ENCODE assay signal across 16 cellular contexts in the genomic region with DNA sequence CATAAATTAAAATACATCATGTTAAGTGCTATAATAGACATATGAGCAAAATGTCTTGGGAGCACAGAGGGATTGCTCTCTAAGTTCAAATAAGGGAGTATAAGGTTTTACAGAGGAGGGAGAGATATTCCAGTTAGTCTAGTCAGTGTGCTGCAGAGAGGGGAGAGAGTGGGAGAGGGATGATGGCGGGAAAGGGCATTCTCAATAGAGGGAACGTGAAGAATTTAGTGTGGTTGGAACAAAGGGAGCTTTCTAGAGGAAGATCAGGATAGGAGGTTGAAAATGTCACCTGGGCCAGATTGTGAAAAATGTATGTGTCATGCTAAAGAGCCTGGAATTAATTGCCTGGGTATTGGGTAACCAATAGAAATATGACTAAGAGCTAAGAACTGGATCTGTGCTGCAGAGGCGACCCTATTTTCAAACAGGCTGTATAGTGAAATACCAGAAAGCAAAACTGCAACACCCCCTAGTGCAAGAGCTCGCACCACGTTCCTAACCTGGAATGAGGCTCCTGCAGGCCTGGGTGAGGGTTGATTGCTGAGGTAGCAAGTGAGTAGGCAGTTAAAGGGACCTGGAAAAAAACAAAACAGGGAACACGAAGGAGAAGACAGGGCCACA.
DNase-seq lines count a peak whose midpoint lies in the region; ATAC-seq and TF ChIP-seq lines count a peak whose summit lies in the region.
"Had no signal": no experiment of that assay in that cellular context is flagged by ENCODE, and none has a peak within 500 bp of the region (broad histone marks: within the 10 kb centered on the region; RNA-seq: fewer than 3 reads in every experiment).

No MANE protein-coding gene starts in this region.

- no peaks in the 10 kb centered on the region for H3K36me3 Mint-ChIP-seq in nephron progenitor cell (ENCODE audit: low read depth)
- no peaks in the 10 kb centered on the region for H3K36me3 Mint-ChIP-seq in T-helper 2 cell treated with Interferon-gamma antibody and Interleukin-4, amounts not matched to agents 5 μg/mL and 100 μg/mL, for 36 hours (ENCODE audit: low read depth)
- H3K36me3 Mint-ChIP-seq: naive B cell had no signal

- H3K4me1 Mint-ChIP-seq in nephron progenitor cell = peaks cover 10% of the 10 kb centered on the region
- no peaks in the 10 kb centered on the region for H3K4me1 Mint-ChIP-seq in T-helper 2 cell treated with Interferon-gamma antibody and Interleukin-4, amounts not matched to agents 5 μg/mL and 100 μg/mL, for 36 hours (ENCODE audit: low read depth)
- H3K4me1 Mint-ChIP-seq: B cell, naive B cell had no signal

- peak overlapping the region; percentile 14 for H3K27ac Mint-ChIP-seq in nephron progenitor cell
- H3K27ac Mint-ChIP-seq in T-helper 2 cell treated with Interferon-gamma antibody and Interleukin-4, amounts not matched to agents 5 μg/mL and 100 μg/mL, for 36 hours = no peak overlapping the region
- H3K27ac Mint-ChIP-seq: activated CD8-positive, alpha-beta T cell treated with anti-CD3 and anti-CD28 coated beads for 36 hours; B cell; naive B cell had no signal

- no peak for TF ChIP-seq CTCF in nephron progenitor cell (IDR thresholded peaks at IDR 0.05)

- DNase-seq in HEK293T (ENCODE audit: extremely low spot score) = peak; percentile 4
- DNase-seq in foreskin melanocyte = peak; percentile 3
- DNase-seq in nephron progenitor cell = peak; percentile 4
- no peak for DNase-seq in NCI-H510A (lab: John Stamatoyannopoulos, UW)
- no peak for DNase-seq in activated CD8-positive, alpha-beta memory T cell treated with anti-CD3 and anti-CD28 coated beads, Interleukin-2, amount 50 U/mL, for 48 hours
- no peak for DNase-seq in activated gamma-delta T cell treated with Interleukin-2 at 50 U/mL for 16 hours
- no peak for DNase-seq in T-helper 2 cell treated with Interferon-gamma antibody and Interleukin-4, amounts not matched to agents 5 μg/mL and 100 μg/mL, for 36 hours (ENCODE audit: low spot score)
- DNase-seq: activated CD8-positive, alpha-beta T cell treated with anti-CD3 and anti-CD28 coated beads for 36 hours; activated effector memory CD4-positive, alpha-beta T cell treated with Interleukin-2 at 50 U/mL for 16 hours; left lung; naive B cell; NCI-H187; SHP77 treated with DMSO at 0.1 percent for 48 hours; tibial artery had no signal

- no peaks in the 10 kb centered on the region for H3K9me3 Mint-ChIP-seq in nephron progenitor cell
- no peaks in the 10 kb centered on the region for H3K9me3 Mint-ChIP-seq in T-helper 2 cell treated with Interferon-gamma antibody and Interleukin-4, amounts not matched to agents 5 μg/mL and 100 μg/mL, for 36 hours
- H3K9me3 Mint-ChIP-seq: activated CD8-positive, alpha-beta T cell treated with anti-CD3 and anti-CD28 coated beads for 36 hours had no signal

- H3K4me3 Mint-ChIP-seq in nephron progenitor cell = no peak overlapping the region
- H3K4me3 Mint-ChIP-seq in T-helper 2 cell treated with Interferon-gamma antibody and Interleukin-4, amounts not matched to agents 5 μg/mL and 100 μg/mL, for 36 hours = no peak overlapping the region
- H3K4me3 Mint-ChIP-seq: activated CD8-positive, alpha-beta T cell treated with anti-CD3 and anti-CD28 coated beads for 36 hours; B cell; naive B cell had no signal

- peak; percentile 35; the same call in 2 of the 3 replicates for ATAC-seq in SK-N-SH treated with all-trans-retinoic acid at 6 μM for 48 hours
- ATAC-seq: activated CD8-positive, alpha-beta T cell treated with anti-CD3 and anti-CD28 coated beads for 36 hours; left lung had no signal

- POLR2A ChIA-PET in HEK293T (lab: Yijun Ruan, JAX) = no interaction called here

- CTCF ChIA-PET in HEK293T (lab: Yijun Ruan, JAX) = interaction anchor here (0.6 kb wide), 1 partner anchor 294 kb away, joined by 3 read pairs; no protein-coding TSS in a partner anchor

- H3K27me3 Mint-ChIP-seq in nephron progenitor cell (ENCODE audit: low read depth, poor library complexity) = no peaks in the 10 kb centered on the region
- no peaks in the 10 kb centered on the region for H3K27me3 Mint-ChIP-seq in T-helper 2 cell treated with Interferon-gamma antibody and Interleukin-4, amounts not matched to agents 5 μg/mL and 100 μg/mL, for 36 hours (ENCODE audit: low read depth)
- H3K27me3 Mint-ChIP-seq: activated CD8-positive, alpha-beta T cell treated with anti-CD3 and anti-CD28 coated beads for 36 hours; B cell; naive B cell had no signal

TF ChIP-seq in HEK293T, 16 proteins besides CTCF, POLR2A, EP300 and RAD21:
- TF ChIP-seq FOXA1 (IDR thresholded peaks at IDR 0.05) (no peak), CTBP1 (IDR thresholded peaks at IDR 0.05; ENCODE audit: borderline replicate concordance) (no peak), ELF4 (IDR thresholded peaks at IDR 0.05) (no peak), FOXK2 (IDR thresholded peaks at IDR 0.05) (no peak), NFRKB (IDR thresholded peaks at IDR 0.05) (no peak), SUZ12 (IDR thresholded peaks at IDR 0.05) (no peak), HDGF (IDR thresholded peaks at IDR 0.05; ENCODE audit: borderline replicate concordance) (no peak), BHLHE40 (IDR thresholded peaks at IDR 0.05; ENCODE audit: borderline replicate concordance) (no peak), ZNF384 (IDR thresholded peaks at IDR 0.05) (no peak), FOXM1 (IDR thresholded peaks at IDR 0.05; ENCODE audit: borderline replicate concordance) (no peak), L3MBTL2 (conservative IDR thresholded peaks at IDR 0.05) (no peak), SP1 (IDR thresholded peaks at IDR 0.05) (no peak), LEF1 (IDR thresholded peaks at IDR 0.05; ENCODE audit: borderline replicate concordance) (no peak), TARDBP (IDR thresholded peaks at IDR 0.05) (no peak), ARNT (IDR thresholded peaks at IDR 0.05) (no peak)
- TF ChIP-seq, protein P1, sequence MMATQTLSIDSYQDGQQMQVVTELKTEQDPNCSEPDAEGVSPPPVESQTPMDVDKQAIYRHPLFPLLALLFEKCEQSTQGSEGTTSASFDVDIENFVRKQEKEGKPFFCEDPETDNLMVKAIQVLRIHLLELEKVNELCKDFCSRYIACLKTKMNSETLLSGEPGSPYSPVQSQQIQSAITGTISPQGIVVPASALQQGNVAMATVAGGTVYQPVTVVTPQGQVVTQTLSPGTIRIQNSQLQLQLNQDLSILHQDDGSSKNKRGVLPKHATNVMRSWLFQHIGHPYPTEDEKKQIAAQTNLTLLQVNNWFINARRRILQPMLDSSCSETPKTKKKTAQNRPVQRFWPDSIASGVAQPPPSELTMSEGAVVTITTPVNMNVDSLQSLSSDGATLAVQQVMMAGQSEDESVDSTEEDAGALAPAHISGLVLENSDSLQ (IDR thresholded peaks at IDR 0.05) = no peak

TF ChIP-seq in SK-N-SH treated with all-trans-retinoic acid at 6 μM for 48 hours, 23 proteins besides CTCF, POLR2A, EP300 and RAD21 (continues in another document):
- TF ChIP-seq, protein P2, sequence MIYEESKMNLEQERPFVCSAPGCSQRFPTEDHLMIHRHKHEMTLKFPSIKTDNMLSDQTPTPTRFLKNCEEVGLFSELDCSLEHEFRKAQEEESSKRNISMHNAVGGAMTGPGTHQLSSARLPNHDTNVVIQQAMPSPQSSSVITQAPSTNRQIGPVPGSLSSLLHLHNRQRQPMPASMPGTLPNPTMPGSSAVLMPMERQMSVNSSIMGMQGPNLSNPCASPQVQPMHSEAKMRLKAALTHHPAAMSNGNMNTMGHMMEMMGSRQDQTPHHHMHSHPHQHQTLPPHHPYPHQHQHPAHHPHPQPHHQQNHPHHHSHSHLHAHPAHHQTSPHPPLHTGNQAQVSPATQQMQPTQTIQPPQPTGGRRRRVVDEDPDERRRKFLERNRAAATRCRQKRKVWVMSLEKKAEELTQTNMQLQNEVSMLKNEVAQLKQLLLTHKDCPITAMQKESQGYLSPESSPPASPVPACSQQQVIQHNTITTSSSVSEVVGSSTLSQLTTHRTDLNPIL (CRISPR knock-in tag; IDR thresholded peaks at IDR 0.05; ENCODE audit: low read depth) = no peak
- TF ChIP-seq ZFP3 (CRISPR knock-in tag; IDR thresholded peaks at IDR 0.05) (no peak), TCF4 (CRISPR knock-in tag; IDR thresholded peaks at IDR 0.05; ENCODE audit: borderline replicate concordance) (no peak), RARB (CRISPR knock-in tag; IDR thresholded peaks at IDR 0.05) (no peak), GLIS3 (CRISPR knock-in tag; IDR thresholded peaks at IDR 0.05) (no peak), BACH2 (CRISPR knock-in tag; IDR thresholded peaks at IDR 0.05; ENCODE audit: borderline replicate concordance) (no peak), PPARA (CRISPR knock-in tag; IDR thresholded peaks at IDR 0.05; ENCODE audit: borderline replicate concordance) (no peak), ZNF565 (CRISPR knock-in tag; conservative IDR thresholded peaks at IDR 0.05; ENCODE audit: low read depth) (no peak), ARNTL (CRISPR knock-in tag; IDR thresholded peaks at IDR 0.05; ENCODE audit: borderline replicate concordance, low read depth) (no peak), SNAI2 (CRISPR knock-in tag; IDR thresholded peaks at IDR 0.05) (no peak), ZC3H10 (CRISPR knock-in tag; IDR thresholded peaks at IDR 0.05) (no peak)
- TF ChIP-seq, protein P3, sequence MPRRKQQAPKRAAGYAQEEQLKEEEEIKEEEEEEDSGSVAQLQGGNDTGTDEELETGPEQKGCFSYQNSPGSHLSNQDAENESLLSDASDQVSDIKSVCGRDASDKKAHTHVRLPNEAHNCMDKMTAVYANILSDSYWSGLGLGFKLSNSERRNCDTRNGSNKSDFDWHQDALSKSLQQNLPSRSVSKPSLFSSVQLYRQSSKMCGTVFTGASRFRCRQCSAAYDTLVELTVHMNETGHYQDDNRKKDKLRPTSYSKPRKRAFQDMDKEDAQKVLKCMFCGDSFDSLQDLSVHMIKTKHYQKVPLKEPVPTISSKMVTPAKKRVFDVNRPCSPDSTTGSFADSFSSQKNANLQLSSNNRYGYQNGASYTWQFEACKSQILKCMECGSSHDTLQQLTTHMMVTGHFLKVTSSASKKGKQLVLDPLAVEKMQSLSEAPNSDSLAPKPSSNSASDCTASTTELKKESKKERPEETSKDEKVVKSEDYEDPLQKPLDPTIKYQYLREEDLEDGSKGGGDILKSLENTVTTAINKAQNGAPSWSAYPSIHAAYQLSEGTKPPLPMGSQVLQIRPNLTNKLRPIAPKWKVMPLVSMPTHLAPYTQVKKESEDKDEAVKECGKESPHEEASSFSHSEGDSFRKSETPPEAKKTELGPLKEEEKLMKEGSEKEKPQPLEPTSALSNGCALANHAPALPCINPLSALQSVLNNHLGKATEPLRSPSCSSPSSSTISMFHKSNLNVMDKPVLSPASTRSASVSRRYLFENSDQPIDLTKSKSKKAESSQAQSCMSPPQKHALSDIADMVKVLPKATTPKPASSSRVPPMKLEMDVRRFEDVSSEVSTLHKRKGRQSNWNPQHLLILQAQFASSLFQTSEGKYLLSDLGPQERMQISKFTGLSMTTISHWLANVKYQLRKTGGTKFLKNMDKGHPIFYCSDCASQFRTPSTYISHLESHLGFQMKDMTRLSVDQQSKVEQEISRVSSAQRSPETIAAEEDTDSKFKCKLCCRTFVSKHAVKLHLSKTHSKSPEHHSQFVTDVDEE (CRISPR knock-in tag; IDR thresholded peaks at IDR 0.05) = no peak

Comparison
In these comparisons a context has a peak if more than half of its experiments do, and no peak if none do; other contexts are left out.
1. DNase-seq: peak in HEK293T (single experiment), foreskin melanocyte (single experiment) and nephron progenitor cell (single experiment); none in NCI-H510A (single experiment), activated CD8-positive, alpha-beta memory T cell treated with anti-CD3 and anti-CD28 coated beads, Interleukin-2, amount 50 U/mL, for 48 hours (single experiment), activated gamma-delta T cell treated with Interleukin-2 at 50 U/mL for 16 hours (single experiment) and T-helper 2 cell treated with Interferon-gamma antibody and Interleukin-4, amounts not matched to agents 5 μg/mL and 100 μg/mL, for 36 hours (single experiment).